14 cellular contexts compared by ENCODE assay signal in the genomic region with DNA sequence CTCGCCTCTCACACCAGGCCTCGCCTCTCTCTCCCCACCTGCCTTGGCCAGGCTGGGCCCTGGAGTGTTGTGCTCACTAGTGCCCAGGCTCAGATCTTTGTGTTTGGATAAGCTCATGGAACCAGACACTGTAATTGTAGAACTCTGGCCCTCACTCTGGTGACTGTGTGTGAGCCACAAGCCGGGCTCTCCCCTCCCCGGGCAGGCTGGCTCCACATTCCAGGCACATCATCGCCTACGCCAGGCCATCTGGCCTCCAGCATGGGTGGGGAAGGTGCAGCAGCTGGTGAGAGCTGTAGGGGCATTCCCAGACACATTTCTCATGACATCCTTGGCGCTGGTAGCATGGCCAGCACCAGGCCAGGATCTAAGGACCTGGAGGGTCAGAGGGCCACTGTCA.
DNase-seq lines count a peak whose midpoint lies in the region; ATAC-seq, FAIRE-seq and TF ChIP-seq lines count a peak whose summit lies in the region.
"Had no signal": no experiment of that assay in that cellular context is flagged by ENCODE, and none has a peak within 500 bp of the region (broad histone marks: within the 10 kb centered on the region; RNA-seq: fewer than 3 reads in every experiment).

No MANE protein-coding gene starts in this region.

- no peak overlapping the region for H3K56ac ChIP-seq in IMR-90 (ENCODE audit: extremely low read depth, insufficient read depth, low read length)

- H2BK20ac ChIP-seq in IMR-90 (ENCODE audit: low read depth, low read length): peak overlapping the region; percentile 61; the same call in 1 of the 2 replicates

- H3K27ac ChIP-seq in ACC112 (ENCODE audit: low read depth, low read length) (peak overlapping the region; percentile 58), IMR-90 (ENCODE audit: insufficient read depth, low read length) (peak overlapping the region; percentile 62), kidney (ENCODE audit: low read depth in 2 of 2, low read length in 2 of 2) (no peak overlapping the region), Karpas-422 (ENCODE audit: low read length) (no peak overlapping the region)
- H3K27ac ChIP-seq: left lung, parathyroid adenoma had no signal

- peak; percentile 24 for ATAC-seq in IMR-90 (ENCODE audit: low read depth)
- ATAC-seq: activated CD8-positive, alpha-beta memory T cell treated with anti-CD3 and anti-CD28 coated beads, Interleukin-2, amount 10 ng/mL, durations not matched to agents 7 days and 5 days; GM23338; left lung had no signal

- H2BK5ac ChIP-seq in IMR-90 (ENCODE audit: low read depth, low read length, poor library complexity, severe bottlenecking): peak overlapping the region; percentile 96

- in situ Hi-C loops in IMR-90 (cut with MboI; ENCODE audit: low sequenced_read_pairs): no loop called here

- POLR2A ChIA-PET in IMR-90 (lab: Charles Lee; ENCODE audit: unreplicated experiment): no interaction called here

- peak overlapping the region; percentile 80 for H2BK120ac ChIP-seq in IMR-90 (ENCODE audit: low read depth, low read length)

- H3K9me2 ChIP-seq in Karpas-422 (replicated peaks; ENCODE audit: insufficient read depth, low read length): no peaks in the 10 kb centered on the region

- peaks cover 53% of the 10 kb centered on the region for H3K4me1 ChIP-seq in ACC112 (ENCODE audit: control insufficient read depth, insufficient read depth, low read length, unreplicated experiment)
- peaks cover 33% of the 10 kb centered on the region for H3K4me1 ChIP-seq in IMR-90 (ENCODE audit: control insufficient read depth, insufficient read depth, low read length)
- peaks cover 0 to 8% of the 10 kb centered on the region in 2 donors for H3K4me1 ChIP-seq in kidney (ENCODE audit: control insufficient read depth in 1 of 2, insufficient read depth in 1 of 2, low read depth in 1 of 2, low read length in 2 of 2)
- peaks cover 13% of the 10 kb centered on the region for H3K4me1 ChIP-seq in Karpas-422 (ENCODE audit: low read length)
- H3K4me1 ChIP-seq: parathyroid adenoma had no signal

- H3K9me3 ChIP-seq in IMR-90 (ENCODE audit: control insufficient read depth, insufficient read depth, low read length) (no peaks in the 10 kb centered on the region), kidney (ENCODE audit: control insufficient read depth in 1 of 2, low read length in 2 of 2) (no peaks in the 10 kb centered on the region), Karpas-422 (ENCODE audit: low read length) (no peaks in the 10 kb centered on the region)
- H3K9me3 ChIP-seq: esophagus squamous epithelium, left lung had no signal

- peak; percentile 89 for DNase-seq in IMR-90
- DNase-seq in bronchial epithelial cell (ENCODE audit: low read depth): peak; percentile 50
- DNase-seq in left kidney (ENCODE audit: low read depth, low spot score): peak; percentile 75
- DNase-seq in NCI-H1105 treated with DMSO at 0.1 percent for 48 hours (lab: John Stamatoyannopoulos, UW): no peak
- no peak for DNase-seq in COLO829 (ENCODE audit: low spot score)
- no peak for DNase-seq in kidney
- no peak for DNase-seq in Karpas-422
- DNase-seq: activated CD8-positive, alpha-beta memory T cell treated with anti-CD3 and anti-CD28 coated beads, Interleukin-2, amount 10 ng/mL, durations not matched to agents 7 days and 5 days; AML-193; esophagus squamous epithelium; left lung had no signal

- peaks cover 0 to 38% of the 10 kb centered on the region in 2 experiments; a peak in 2 of 4 replicates for H3K79me1 ChIP-seq in IMR-90 (ENCODE audit: low read depth in 1 of 2, low read length in 2 of 2)

- 78% methylated on average over 1 of the region's 7 CpGs; no CpG with 5 or more reads in 1 of the 2 experiments for WGBS in IMR-90 (ENCODE audit: extremely low coverage in 2 of 2, insufficient read length in 1 of 2), 2 experiments

- H2BK15ac ChIP-seq in IMR-90 (ENCODE audit: low read depth, low read length): peak overlapping the region; percentile 99; the same call in 2 of the 3 replicates

- CTCF ChIA-PET in IMR-90 (lab: Yijun Ruan, JAX): interaction anchor here (0.6 to 0.7 kb wide), 2 partner anchors 145 to 240 kb away, joined by 3 read pairs; no protein-coding TSS in a partner anchor

- dilution Hi-C loops in IMR-90 (cut with HindIII; ENCODE audit: low sequenced_read_pairs, unreplicated experiment): no loop called here

- H4K8ac ChIP-seq in IMR-90 (ENCODE audit: low read depth in 2 of 2, low read length in 2 of 2): peak overlapping the region; percentile 47 to 76; a peak in 3 of 4 replicates

- H3K4me3 ChIP-seq in ACC112 (ENCODE audit: low read depth, low read length): no peak overlapping the region
- no peak overlapping the region for H3K4me3 ChIP-seq in IMR-90 (ENCODE audit: insufficient read depth, low read depth, low read length)
- H3K4me3 ChIP-seq in bronchial epithelial cell (ENCODE audit: low read depth, low read length): no peak overlapping the region
- no peak overlapping the region for H3K4me3 ChIP-seq in kidney (ENCODE audit: low read length in 2 of 2)
- H3K4me3 ChIP-seq in Karpas-422 (ENCODE audit: low read length): no peak overlapping the region
- H3K4me3 ChIP-seq: esophagus squamous epithelium, GM23338, left lung had no signal

- H3K4ac ChIP-seq in IMR-90 (ENCODE audit: low read depth, low read length): peak overlapping the region; percentile 90

- no peak overlapping the region for H3K4me2 ChIP-seq in IMR-90 (ENCODE audit: low read depth, low read length)
- no peak overlapping the region for H3K4me2 ChIP-seq in Karpas-422 (ENCODE audit: low read depth, low read length, poor library complexity, severe bottlenecking)
- H3K4me2 ChIP-seq: GM23338 had no signal

- no peak for TF ChIP-seq POLR2A in IMR-90 (IDR thresholded peaks at IDR 0.05; ENCODE audit: low read depth, low read length)

- peak overlapping the region; percentile 71; the same call in 1 of the 2 replicates for H3K23ac ChIP-seq in IMR-90 (ENCODE audit: low read depth, low read length)

- TF ChIP-seq RAD21 in IMR-90 (IDR thresholded peaks at IDR 0.05; ENCODE audit: low read length): peak; percentile 25; the same call in 1 of the 2 replicates

- no peak overlapping the region for H3K9ac ChIP-seq in IMR-90 (ENCODE audit: low read depth, low read length)
- H3K9ac ChIP-seq in kidney (ENCODE audit: low read length in 2 of 2): no peak overlapping the region
- H3K9ac ChIP-seq in Karpas-422 (ENCODE audit: low read length): no peak overlapping the region
- H3K9ac ChIP-seq: parathyroid adenoma had no signal

- FAIRE-seq in bronchial epithelial cell (lab: Jason Lieb, UNC): no peak
- FAIRE-seq in kidney (lab: Jason Lieb, UNC): no peak

- H4K20me1 ChIP-seq in IMR-90 (ENCODE audit: insufficient read depth, low read length): no peaks in the 10 kb centered on the region
- no peaks in the 10 kb centered on the region for H4K20me1 ChIP-seq in Karpas-422 (ENCODE audit: insufficient read depth, low read depth, low read length)

- intact Hi-C loops in IMR-90 (cut with micrococcal nuclease) (no loop called here), kidney (cut with DNase I) (no loop called here)

- H2AK9ac ChIP-seq in IMR-90 (replicated peaks; ENCODE audit: low read depth, low read length, poor library complexity): peak overlapping the region; percentile 90

- peak overlapping the region; percentile 99 for H2AK5ac ChIP-seq in IMR-90 (ENCODE audit: low read depth, low read length)

- no peaks in the 10 kb centered on the region for H3K27me3 ChIP-seq in ACC112 (ENCODE audit: insufficient read depth, low read length)
- no peaks in the 10 kb centered on the region for H3K27me3 ChIP-seq in IMR-90 (ENCODE audit: control insufficient read depth, insufficient read depth, low read length)
- H3K27me3 ChIP-seq in bronchial epithelial cell (ENCODE audit: control insufficient read depth, insufficient read depth, low read length): no peaks in the 10 kb centered on the region
- no peaks in the 10 kb centered on the region for H3K27me3 ChIP-seq in Karpas-422 (ENCODE audit: low read length)
- H3K27me3 ChIP-seq: esophagus squamous epithelium, left lung had no signal

- peaks cover 40% of the 10 kb centered on the region for H3K9me1 ChIP-seq in IMR-90 (ENCODE audit: insufficient read depth, low read length)

- H3K36me3 ChIP-seq in ACC112 (ENCODE audit: insufficient read depth, low read length) (peaks cover 25% of the 10 kb centered on the region), IMR-90 (ENCODE audit: control insufficient read depth, insufficient read depth, low read length) (no peaks in the 10 kb centered on the region; the same call in 1 of the 2 replicates), bronchial epithelial cell (ENCODE audit: control insufficient read depth, insufficient read depth, low read length) (no peaks in the 10 kb centered on the region), kidney (ENCODE audit: control insufficient read depth in 1 of 2, insufficient read depth in 2 of 2, low read length in 2 of 2) (no peaks in the 10 kb centered on the region), Karpas-422 (ENCODE audit: insufficient read depth, low read length) (no peaks in the 10 kb centered on the region)

- peak overlapping the region; percentile 82 for H4K91ac ChIP-seq in IMR-90 (ENCODE audit: insufficient read depth, low read depth, low read length)

- BruUV-seq in IMR-90 (replicated peaks; lab: Mats Ljungman, UMichigan): no TSS peak

- H3K14ac ChIP-seq in IMR-90 (replicated peaks; ENCODE audit: low read depth, low read length): peak overlapping the region; percentile 77

- peak overlapping the region; percentile 48; the same call in 1 of the 2 replicates for H4K5ac ChIP-seq in IMR-90 (ENCODE audit: low read depth, low read length)

- H3K18ac ChIP-seq in IMR-90 (ENCODE audit: low read depth, low read length): peak overlapping the region; percentile 67; the same call in 1 of the 2 replicates

- TF ChIP-seq CTCF in IMR-90 (conservative IDR thresholded peaks at IDR 0.05; ENCODE audit: low read depth, low read length): no peak
- TF ChIP-seq CTCF in bronchial epithelial cell (IDR thresholded peaks at IDR 0.05; ENCODE audit: insufficient read depth, low read length, severe bottlenecking): no peak
- TF ChIP-seq CTCF in kidney (IDR thresholded peaks at IDR 0.05; ENCODE audit: borderline replicate concordance, extremely low read depth, insufficient read depth): no peak

- H3K79me2 ChIP-seq in ACC112 (ENCODE audit: control insufficient read depth, insufficient read depth, low read length, unreplicated experiment) (no peaks in the 10 kb centered on the region), Karpas-422 (ENCODE audit: low read length) (no peaks in the 10 kb centered on the region)
- H3K79me2 ChIP-seq: parathyroid adenoma had no signal

- H2AFZ ChIP-seq in ACC112 (ENCODE audit: low read length, unreplicated experiment) (no peak overlapping the region), IMR-90 (replicated peaks; ENCODE audit: low read length, poor library complexity) (peak overlapping the region; percentile 62), Karpas-422 (ENCODE audit: low read length) (no peak overlapping the region)
- H2AFZ ChIP-seq: GM23338, parathyroid adenoma had no signal

Comparison
In these comparisons a context has a peak if more than half of its experiments do, and no peak if none do; other contexts are left out.
1. H3K27ac ChIP-seq: peak in ACC112 (single experiment) and IMR-90 (single experiment); none in kidney (0 of 2) and Karpas-422 (single experiment).
2. DNase-seq: peak in IMR-90 (single experiment), bronchial epithelial cell (single experiment) and left kidney (single experiment); none in NCI-H1105 treated with DMSO at 0.1 percent for 48 hours (single experiment), COLO829 (single experiment), kidney (single experiment) and Karpas-422 (single experiment).